In genomic region chr20:63520594-63520938, GRCh38 we compare ENCODE assay signal across 1 cellular context.
TF ChIP-seq lines count a peak whose summit lies in the region.

Gene PPDPF (plus strand): TSS chr20:63520765. CDS start chr20:63521309, 544 bp downstream.

TF ChIP-seq in GM12878, 131 proteins besides CTCF, POLR2A, EP300 and RAD21 (continued from another document and continues in another):
- TF ChIP-seq RELB (IDR thresholded peaks at IDR 0.05; ENCODE audit: low read depth), result no peak
- no peak for TF ChIP-seq PAX8 (IDR thresholded peaks at IDR 0.05)
- TF ChIP-seq NFXL1 (IDR thresholded peaks at IDR 0.05; ENCODE audit: borderline replicate concordance), result no peak
- TF ChIP-seq BMI1 (IDR thresholded peaks at IDR 0.05; ENCODE audit: borderline replicate concordance), result no peak
- no peak for TF ChIP-seq SUZ12 (IDR thresholded peaks at IDR 0.05; ENCODE audit: unreplicated experiment)
- peak; percentile 65 for TF ChIP-seq NRF1 (conservative IDR thresholded peaks at IDR 0.05; ENCODE audit: low read depth, low read length)
- no peak for TF ChIP-seq IRF5 (IDR thresholded peaks at IDR 0.05; ENCODE audit: borderline replicate concordance)
- peak; percentile 59; the same call in 1 of the 2 replicates for TF ChIP-seq CREB1 (IDR thresholded peaks at IDR 0.05; ENCODE audit: low read depth)
- no peak for TF ChIP-seq SMAD1 (IDR thresholded peaks at IDR 0.05; ENCODE audit: low read depth, partially characterized antibody)
- TF ChIP-seq POU2F2 (IDR thresholded peaks at IDR 0.05; ENCODE audit: borderline replicate concordance, low read depth, low read length), result peak; percentile 65; the same call in 1 of the 3 replicates
- no peak for TF ChIP-seq TBL1XR1 (IDR thresholded peaks at IDR 0.05; ENCODE audit: low read depth, low read length)
- no peak for TF ChIP-seq MEF2B (IDR thresholded peaks at IDR 0.05; ENCODE audit: partially characterized antibody, poor library complexity, severe bottlenecking)
- no peak for TF ChIP-seq FOXK2 (IDR thresholded peaks at IDR 0.05)
- peak; percentile 57 for TF ChIP-seq BACH1 (IDR thresholded peaks at IDR 0.05; ENCODE audit: borderline replicate concordance)
- TF ChIP-seq RCOR1 (conservative IDR thresholded peaks at IDR 0.05; ENCODE audit: low read depth, low read length), result no peak
- TF ChIP-seq USF2 (IDR thresholded peaks at IDR 0.05; ENCODE audit: borderline replicate concordance, low read depth, low read length), result no peak
- TF ChIP-seq TCF3 (IDR thresholded peaks at IDR 0.05; ENCODE audit: borderline replicate concordance, insufficient read depth, low read depth, low read length), result 0 out of 2 replicates have a peak, but pooled peaks have one; percentile 52
- no peak for TF ChIP-seq ZNF274 (IDR thresholded peaks at IDR 0.05; ENCODE audit: insufficient read depth, insufficient read length)
- TF ChIP-seq CREM (IDR thresholded peaks at IDR 0.05; ENCODE audit: low read depth), result 0 out of 2 replicates have a peak, but pooled peaks have one; percentile 16
- no peak for TF ChIP-seq RBBP5 (conservative IDR thresholded peaks at IDR 0.05)
- TF ChIP-seq SMC3 (IDR thresholded peaks at IDR 0.05; ENCODE audit: borderline replicate concordance, low read length), result no peak
- TF ChIP-seq STAT1 (conservative IDR thresholded peaks at IDR 0.05), result no peak
- no peak for TF ChIP-seq RB1 (IDR thresholded peaks at IDR 0.05; ENCODE audit: borderline replicate concordance)
- no peak for TF ChIP-seq IRF3 (IDR thresholded peaks at IDR 0.05)
- no peak for TF ChIP-seq ZBTB4 (CRISPR knock-in tag; IDR thresholded peaks at IDR 0.05)
- no peak for TF ChIP-seq FOS (IDR thresholded peaks at IDR 0.05; ENCODE audit: borderline replicate concordance, extremely low read depth, insufficient read length)
- TF ChIP-seq POLR2AphosphoS2 (IDR thresholded peaks at IDR 0.05; ENCODE audit: low read depth, low read length), result peak; percentile 73; the same call in 1 of the 2 replicates
- TF ChIP-seq ZBTB11 (CRISPR knock-in tag; IDR thresholded peaks at IDR 0.05), result no peak
- no peak for TF ChIP-seq TCF12 (IDR thresholded peaks at IDR 0.05; ENCODE audit: low read depth, low read length)
- 0 out of 2 replicates have a peak, but pooled peaks have one; percentile 2 for TF ChIP-seq MXI1 (IDR thresholded peaks at IDR 0.05; ENCODE audit: low read depth, low read length)
- no peak for TF ChIP-seq ZNF687 (IDR thresholded peaks at IDR 0.05)
- no peak for TF ChIP-seq MEF2A (IDR thresholded peaks at IDR 0.05; ENCODE audit: insufficient read depth, low read depth, low read length)
- no peak for TF ChIP-seq NKRF (conservative IDR thresholded peaks at IDR 0.05)
- TF ChIP-seq NFIC (IDR thresholded peaks at IDR 0.05; ENCODE audit: low read depth, low read length), result no peak
- no peak for TF ChIP-seq MYC (IDR thresholded peaks at IDR 0.05; ENCODE audit: insufficient read depth, insufficient read length, insufficient replicate concordance, low read length, severe bottlenecking)
- no peak for TF ChIP-seq RFX5 (IDR thresholded peaks at IDR 0.05; ENCODE audit: low read depth, low read length)
- no peak for TF ChIP-seq PML (IDR thresholded peaks at IDR 0.05; ENCODE audit: low read length)
- TF ChIP-seq ZNF207 (IDR thresholded peaks at IDR 0.05; ENCODE audit: borderline replicate concordance), result no peak
- no peak for TF ChIP-seq NFYA (IDR thresholded peaks at IDR 0.05; ENCODE audit: borderline replicate concordance, low read depth, low read length)
- TF ChIP-seq MAX (IDR thresholded peaks at IDR 0.05; ENCODE audit: low read depth, low read length), result no peak
- no peak for TF ChIP-seq HDGF (IDR thresholded peaks at IDR 0.05)
- TF ChIP-seq HSF1 (IDR thresholded peaks at IDR 0.05; ENCODE audit: low read depth, low read length), result no peak
- TF ChIP-seq NR2F1 (conservative IDR thresholded peaks at IDR 0.05), result 0 out of 2 replicates have a peak, but pooled peaks have one; percentile 0
- TF ChIP-seq TCF7 (IDR thresholded peaks at IDR 0.05; ENCODE audit: borderline replicate concordance), result no peak
